ENCODE assay signal across 8 cellular contexts in the genomic region with DNA sequence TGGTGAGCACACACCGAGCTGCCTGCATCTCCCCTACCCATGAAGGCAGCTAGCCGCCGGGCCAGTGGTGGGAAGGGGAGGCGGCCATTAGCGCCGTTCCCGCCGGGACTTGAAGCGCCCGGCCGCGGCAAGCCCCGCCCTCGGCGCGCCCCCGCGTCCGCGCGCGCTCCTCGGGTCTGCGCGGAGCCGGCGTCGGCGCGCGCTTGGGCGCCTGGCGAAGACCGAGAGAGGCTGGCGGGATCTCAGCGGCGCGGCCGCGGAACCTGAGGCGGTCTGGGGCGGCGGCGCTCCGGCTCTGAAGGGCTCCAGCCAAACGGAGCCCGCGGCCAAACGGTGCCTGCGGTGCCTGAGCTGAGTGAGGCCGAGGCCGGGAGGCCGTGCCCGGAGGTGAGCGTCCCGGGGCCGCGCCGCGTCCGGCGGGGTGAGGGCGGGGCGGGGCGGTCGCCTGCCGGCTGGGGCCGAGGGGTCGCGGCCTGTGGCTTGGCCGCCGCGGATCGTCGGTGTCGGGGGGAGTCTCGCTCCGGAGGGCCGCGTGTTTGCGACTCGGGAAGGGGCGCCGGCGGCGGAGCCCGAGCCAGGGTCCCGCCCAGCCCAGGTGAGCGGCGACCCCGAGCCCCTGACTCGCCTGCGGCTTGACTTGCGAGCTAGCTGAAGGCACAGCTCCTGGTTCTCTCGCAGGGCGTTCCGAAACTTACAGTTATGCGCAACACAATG. TPM values are rescaled to one million over a fixed set of nuclear protein-coding genes. Genes with fewer than 3 reads are reported as not detected.
A peak's percentile ranks its signal among the peaks of the same experiment; 100 is the strongest.
DNase-seq lines count a peak whose midpoint lies in the region; ATAC-seq, FAIRE-seq and TF ChIP-seq lines count a peak whose summit lies in the region.

A gene with protein sequence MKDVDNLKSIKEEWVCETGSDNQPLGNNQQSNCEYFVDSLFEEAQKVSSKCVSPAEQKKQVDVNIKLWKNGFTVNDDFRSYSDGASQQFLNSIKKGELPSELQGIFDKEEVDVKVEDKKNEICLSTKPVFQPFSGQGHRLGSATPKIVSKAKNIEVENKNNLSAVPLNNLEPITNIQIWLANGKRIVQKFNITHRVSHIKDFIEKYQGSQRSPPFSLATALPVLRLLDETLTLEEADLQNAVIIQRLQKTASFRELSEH (plus strand): TSS at position 202 of the 714 bp plus-strand sequence. CDS start 17,852 bp downstream, outside the sequence.

- H3K36me3 Mint-ChIP-seq in naive thymus-derived CD8-positive, alpha-beta T cell: no peaks in the 10 kb centered on the region

- H3K27me3 Mint-ChIP-seq in naive thymus-derived CD8-positive, alpha-beta T cell: peaks cover 0 to 6% (median 0%) of the 10 kb centered on the region in 5 donors

- peak; percentile 67 for ATAC-seq in GM21526 (IDR thresholded peaks at IDR 0.05; ENCODE audit: low FRiP score, unreplicated experiment)
- peak; percentile 84 for ATAC-seq in naive thymus-derived CD8-positive, alpha-beta T cell

- peak within 1 kb of the TSS; percentile 90 for H3K9ac ChIP-seq in HUES64 (ENCODE audit: low read depth, low read length)

- DNase-seq in DMS53 (lab: John Stamatoyannopoulos, UW) (peak; percentile 90), RCC 7860 (ENCODE audit: low spot score) (peak; percentile 50), fibroblast of mammary gland (ENCODE audit: low read depth) (peak; percentile 67)
- DNase-seq in activated T-helper 1 cell treated with anti-CD3 and anti-CD28 coated beads, Interleukin-2, amount 50 U/mL, for 16 hours (ENCODE audit: low read depth in 1 of 2, low spot score in 1 of 2): peak; percentile 43 to 59
- DNase-seq in naive thymus-derived CD8-positive, alpha-beta T cell: peak; percentile 62 to 81 (median 77)
- DNase-seq in stimulated activated naive CD4-positive, alpha-beta T cell treated with Interleukin-2 at 50 U/mL for 16 hours (lab: John Stamatoyannopoulos, UW): peak; percentile 67

- peaks cover 19 to 39% (median 30%) of the 10 kb centered on the region in 4 donors for H3K4me1 Mint-ChIP-seq in naive thymus-derived CD8-positive, alpha-beta T cell

- peak within 1 kb of the TSS; percentile 79 to 97 (median 94) for H3K4me3 Mint-ChIP-seq in naive thymus-derived CD8-positive, alpha-beta T cell

- peak within 1 kb of the TSS; percentile 88; the same call in 1 of the 2 replicates for H3K27ac ChIP-seq in HUES64 (ENCODE audit: low read depth, low read length)

- peaks cover 13% of the 10 kb centered on the region; the same call in 1 of the 2 replicates for H3K4me1 ChIP-seq in HUES64 (ENCODE audit: insufficient read depth, low read length)

- no peak for FAIRE-seq in RCC 7860 (lab: Jason Lieb, UNC)

- POLR2A ChIA-PET in naive thymus-derived CD8-positive, alpha-beta T cell (lab: Charles Lee): interaction anchor here (0.7 to 5.0 kb wide), 5 partner anchors 9 to 192 kb away, joined by 3 to 108 read pairs (median 4); a partner anchor contains a TSS

- TF ChIP-seq CTCF in fibroblast of mammary gland (conservative IDR thresholded peaks at IDR 0.05; ENCODE audit: control insufficient read depth, insufficient read depth, low read depth, low read length): no peak

- peak within 1 kb of the TSS; percentile 73 to 95 (median 93) for H3K27ac Mint-ChIP-seq in naive thymus-derived CD8-positive, alpha-beta T cell

- no peaks in the 10 kb centered on the region for H3K27me3 ChIP-seq in HUES64 (ENCODE audit: insufficient read depth, low read length)

- no peaks in the 10 kb centered on the region for H3K36me3 ChIP-seq in HUES64 (ENCODE audit: insufficient read depth, low read length)

- under 1% methylated on average over 98 of the region's 98 CpGs for WGBS in HUES64

- no peaks in the 10 kb centered on the region for H3K9me3 Mint-ChIP-seq in naive thymus-derived CD8-positive, alpha-beta T cell

- no peaks in the 10 kb centered on the region for H3K9me3 ChIP-seq in HUES64 (ENCODE audit: insufficient read depth, low read depth, low read length)

- H3K4me3 ChIP-seq in HUES64 (ENCODE audit: low read length): peak within 1 kb of the TSS; percentile 85
- H3K4me3 ChIP-seq in fibroblast of mammary gland (ENCODE audit: control insufficient read depth, low read depth, low read length): peak within 1 kb of the TSS; percentile 66

RNA-seq across cellular contexts. Expression of the gene that starts here (rescaled TPM):
- polyA plus RNA-seq in HUES64 (2013, experiment 1 of 2): 13.4 TPM
- polyA plus RNA-seq in HUES64 (2013, experiment 2 of 2): 15.8 TPM
- 10 to 100 TPM; 14.4 to 14.6 TPM for total RNA-seq in naive thymus-derived CD8-positive, alpha-beta T cell
- polyA plus RNA-seq in naive thymus-derived CD8-positive, alpha-beta T cell: 10 to 100 TPM; 13.1 to 13.6 (median 13.6) TPM

Comparison
In these comparisons a context has a peak if more than half of its experiments do, and no peak if none do; other contexts are left out.
1. Peak in every context shown above with its lines: DNase-seq, ATAC-seq, H3K4me3 ChIP-seq and H3K27ac ChIP-seq.